Comparison of ENCODE assay signal across 9 cellular contexts in genomic region chr14:94423465-94424056, GRCh38. TPM values are rescaled to one million over a fixed set of nuclear protein-coding genes. Genes with fewer than 3 reads are reported as not detected.
DNase-seq lines count a peak whose midpoint lies in the region; FAIRE-seq and TF ChIP-seq lines count a peak whose summit lies in the region.
"Had no signal": no experiment of that assay in that cellular context is flagged by ENCODE, and none has a peak within 500 bp of the region (broad histone marks: within the 10 kb centered on the region; RNA-seq: fewer than 3 reads in every experiment).

No MANE protein-coding gene starts in this region.

- no peaks in the 10 kb centered on the region for H3K79me2 ChIP-seq in SK-N-SH (ENCODE audit: insufficient read depth)

- H3K36me3 ChIP-seq in SK-N-SH (replicated peaks in 1 of 2; ENCODE audit: control insufficient read depth in 1 of 2, insufficient read depth in 2 of 2, low read length in 1 of 2) = no peaks in the 10 kb centered on the region
- no peaks in the 10 kb centered on the region for H3K36me3 ChIP-seq in breast epithelium

- POLR2A ChIA-PET in SK-N-SH (lab: Yijun Ruan, JAX) = no interaction called here

- H3K4me2 ChIP-seq in SK-N-SH = peak overlapping the region; percentile 59; the same call in 1 of the 2 replicates

- TF ChIP-seq CTCF in SK-N-SH (IDR thresholded peaks at IDR 0.05) = peak; percentile 79
- peak in 2 of 3 donors; percentile 35 to 56 for TF ChIP-seq CTCF in breast epithelium (IDR thresholded peaks at IDR 0.05)

- DNase-seq in NCI-H82 (lab: John Stamatoyannopoulos, UW) (peak; percentile 69), NCI-H82 treated with DMSO at 0.1 percent for 48 hours (lab: John Stamatoyannopoulos, UW; ENCODE audit: unreplicated experiment) (no peak), HTR-8/SVneo (ENCODE audit: insufficient read length, low spot score) (peak; percentile 67), SK-N-SH (peak; percentile 41), breast epithelium (ENCODE audit: low spot score in 2 of 2) (peak; percentile 25 to 68), kidney glomerular epithelial cell (lab: John Stamatoyannopoulos, UW) (peak; percentile 50), GOT3 (lab: John Stamatoyannopoulos, UW) (no peak)
- peak; percentile 40 to 49 for DNase-seq in stimulated activated CD4-positive, alpha-beta T cell treated with anti-CD3 and anti-CD28 coated beads, Interleukin-2, amount 100 ng/mL, for 48 hours

- H3K27me3 ChIP-seq in SK-N-SH (ENCODE audit: insufficient read depth) = peaks cover 6% of the 10 kb centered on the region; the same call in 1 of the 2 replicates
- H3K27me3 ChIP-seq in breast epithelium = no peaks in the 10 kb centered on the region

- intact Hi-C loops in breast epithelium (cut with DNase I; ENCODE audit: low total_unique reads) = no loop called here

- H3K9me3 ChIP-seq in SK-N-SH (no peaks in the 10 kb centered on the region), breast epithelium (no peaks in the 10 kb centered on the region)

- no peak overlapping the region for H3K27ac ChIP-seq in SK-N-SH (ENCODE audit: low read depth in 2 of 2, low read length in 1 of 2)
- H3K27ac ChIP-seq in breast epithelium = no peak overlapping the region

- H4K20me1 ChIP-seq in SK-N-SH (ENCODE audit: insufficient read depth) = no peaks in the 10 kb centered on the region

- no peak for FAIRE-seq in HTR-8/SVneo (lab: Jason Lieb, UNC)
- FAIRE-seq: endometrium had no signal

- TF ChIP-seq POLR2A in breast epithelium (IDR thresholded peaks at IDR 0.05) = no peak

- H3K4me3 ChIP-seq in SK-N-SH (ENCODE audit: low read depth in 2 of 2, low read length in 1 of 2) (peak overlapping the region; percentile 14 to 61; a peak in 3 of 4 replicates), breast epithelium (no peak overlapping the region)

- H3K9me2 ChIP-seq in SK-N-SH = no peaks in the 10 kb centered on the region

- no peak for TF ChIP-seq EP300 in SK-N-SH (IDR thresholded peaks at IDR 0.05; ENCODE audit: borderline replicate concordance in 1 of 2, low read depth in 1 of 2, low read length in 1 of 2)

- H3K4me1 ChIP-seq in SK-N-SH (ENCODE audit: control insufficient read depth in 1 of 2, insufficient read depth in 2 of 2, low read depth in 1 of 2, low read length in 1 of 2) (no peaks in the 10 kb centered on the region), breast epithelium (no peaks in the 10 kb centered on the region)

- H3F3A ChIP-seq in SK-N-SH (replicated peaks; ENCODE audit: insufficient read depth) = no peaks in the 10 kb centered on the region

- WGBS in SK-N-SH (ENCODE audit: low lambda C conversion rate) = 9% methylated on average over 13 of the region's 13 CpGs

- no peak overlapping the region for H3K9ac ChIP-seq in SK-N-SH

- CTCF ChIA-PET in SK-N-SH (lab: Yijun Ruan, JAX) = interaction anchor here (0.6 to 3.5 kb wide), 15 partner anchors 10 to 1012 kb away, joined by 3 to 37 read pairs (median 4); no protein-coding TSS in a partner anchor

- TF ChIP-seq RAD21 in SK-N-SH (IDR thresholded peaks at IDR 0.05; ENCODE audit: low read length) = peak; percentile 50

- H2AFZ ChIP-seq in SK-N-SH (ENCODE audit: low read depth) = peak overlapping the region; percentile 95

TF ChIP-seq in SK-N-SH, 30 proteins besides CTCF, POLR2A, EP300 and RAD21:
- peak; percentile 44; the same call in 1 of the 2 replicates for TF ChIP-seq SMC3 (IDR thresholded peaks at IDR 0.05; ENCODE audit: low read depth, low read length)
- TF ChIP-seq MAX (IDR thresholded peaks at IDR 0.05; ENCODE audit: low read depth) = no peak
- TF ChIP-seq USF1 (IDR thresholded peaks at IDR 0.05; ENCODE audit: borderline replicate concordance, low read depth) = no peak

RNA-seq across cellular contexts. Expression of gene SERPINA11, which starts 29.0 kb away (rescaled TPM):
- not detected in 2 replicates for polyA plus RNA-seq in SK-N-SH (2012; rRNA removed)
- polyA plus RNA-seq in SK-N-SH (2012; cell fraction: cytosol; rRNA removed) = not detected in 2 replicates
- not detected in 2 replicates for polyA plus RNA-seq in SK-N-SH (2012; cell fraction: nucleus; rRNA removed)
- total RNA-seq in breast epithelium = 1 to 10 TPM in 1 of 3 donors, under 1 TPM in 1, not detected in 1; 0.73 to 2.9 TPM

RNA-seq across cellular contexts. Expression of gene SERPINA1, which starts 35.2 kb away (rescaled TPM):
- polyA plus RNA-seq in SK-N-SH (2012; rRNA removed) = 10.5 and 11.3 TPM in 2 replicates
- 9.8 and 10.6 TPM in 2 replicates for polyA plus RNA-seq in SK-N-SH (2012; cell fraction: cytosol; rRNA removed)
- 4.5 and 6.2 TPM in 2 replicates for polyA plus RNA-seq in SK-N-SH (2012; cell fraction: nucleus; rRNA removed)
- 100 to 1,000 TPM in 1 of 3 donors, 10 to 100 TPM in 1, 1 to 10 TPM in 1; 7.5 to 200 (median 42.6) TPM for total RNA-seq in breast epithelium

RNA-seq across cellular contexts. Expression of gene SERPINA9, which starts 52.4 kb away (rescaled TPM):
- polyA plus RNA-seq in SK-N-SH (2012; rRNA removed) = not detected in 2 replicates
- not detected in 2 replicates for polyA plus RNA-seq in SK-N-SH (2012; cell fraction: cytosol; rRNA removed)
- polyA plus RNA-seq in SK-N-SH (2012; cell fraction: nucleus; rRNA removed) = not detected in 2 replicates
- total RNA-seq in breast epithelium = not detected

RNA-seq across cellular contexts. Expression of gene SERPINA2, which starts 57.1 kb away (rescaled TPM):
- polyA plus RNA-seq in SK-N-SH (2012; rRNA removed) = not detected in 2 replicates
- polyA plus RNA-seq in SK-N-SH (2012; cell fraction: cytosol; rRNA removed) = not detected in 2 replicates
- not detected in 2 replicates for polyA plus RNA-seq in SK-N-SH (2012; cell fraction: nucleus; rRNA removed)
- total RNA-seq in breast epithelium = not detected

Comparison
In these comparisons a context has a peak if more than half of its experiments do, and no peak if none do; other contexts are left out.
1. DNase-seq: peak in NCI-H82 (single experiment), HTR-8/SVneo (single experiment), SK-N-SH (single experiment), breast epithelium (2 of 2), kidney glomerular epithelial cell (single experiment) and stimulated activated CD4-positive, alpha-beta T cell treated with anti-CD3 and anti-CD28 coated beads, Interleukin-2, amount 100 ng/mL, for 48 hours (2 of 2); none in NCI-H82 treated with DMSO at 0.1 percent for 48 hours (single experiment) and GOT3 (single experiment).
2. H3K4me3 ChIP-seq: peak in SK-N-SH (2 of 2); none in breast epithelium (0 of 3).